In the genomic region with DNA sequence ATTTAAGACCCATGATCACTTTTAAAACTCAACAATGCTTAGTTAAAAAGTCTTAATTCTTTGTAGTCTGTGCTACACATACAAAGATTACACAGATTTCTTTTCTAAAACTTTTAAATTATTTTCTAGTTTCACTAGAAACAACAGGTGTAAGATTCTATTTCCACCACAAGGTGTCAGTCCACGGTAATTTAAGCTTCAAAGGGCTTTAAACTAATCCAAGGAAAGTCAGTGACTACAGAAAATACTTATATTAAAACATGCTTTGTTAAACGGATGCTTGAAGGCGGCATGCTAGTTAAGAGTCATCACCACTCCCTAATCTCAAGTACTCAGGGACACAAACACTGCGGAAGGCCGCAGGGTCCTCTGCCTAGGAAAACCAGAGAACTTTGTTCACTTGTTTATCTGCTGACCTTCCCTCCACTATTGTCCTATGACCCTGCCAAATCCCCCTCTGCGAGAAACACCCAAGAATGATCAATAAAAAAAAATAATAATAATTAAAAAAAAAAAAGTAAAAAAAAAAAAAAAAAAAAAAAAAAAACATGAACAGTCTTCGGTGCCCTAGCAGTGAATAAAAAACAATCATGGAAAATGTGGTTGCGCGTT, we compare ENCODE assay signal across 7 cellular contexts. TPM values are rescaled to one million over a fixed set of nuclear protein-coding genes. Genes with fewer than 3 reads are reported as not detected.
DNase-seq lines count a peak whose midpoint lies in the region; ATAC-seq and TF ChIP-seq lines count a peak whose summit lies in the region.
"Not testable (repeated sequence)": the region's sequence is repeated elsewhere in the genome, so short reads cannot be mapped to it uniquely, and the experiment has no call there.

No MANE protein-coding gene starts in this region.

- H3K36me3 Mint-ChIP-seq in osteocyte (ENCODE audit: unreplicated experiment) = not testable (repeated sequence)

- peaks cover 37% of the 10 kb centered on the region for H3K27me3 Mint-ChIP-seq in osteocyte (ENCODE audit: unreplicated experiment)

- not testable (repeated sequence) for H3K4me1 ChIP-seq in RWPE2 (ENCODE audit: insufficient read depth, poor library complexity, severe bottlenecking); right atrium auricular region

- H3K27ac Mint-ChIP-seq in osteocyte (ENCODE audit: unreplicated experiment) = not testable (repeated sequence)

- TF ChIP-seq CTCF in RWPE2 (IDR thresholded peaks at IDR 0.05; ENCODE audit: poor library complexity, severe bottlenecking) = peak; percentile 82
- TF ChIP-seq CTCF in cardiac fibroblast (IDR thresholded peaks at IDR 0.05; ENCODE audit: low read depth, low read length) = peak; percentile 25
- peak; percentile 26 to 64 for TF ChIP-seq CTCF in right atrium auricular region (IDR thresholded peaks at IDR 0.05)
- peak; percentile 66 for TF ChIP-seq CTCF in osteocyte (IDR thresholded peaks at IDR 0.05)

- not testable (repeated sequence) for H3K4me3 ChIP-seq in RWPE2 (ENCODE audit: severe bottlenecking); cardiac fibroblast (replicated peaks in 1 of 2; ENCODE audit: low read depth in 2 of 2, low read length in 2 of 2); right atrium auricular region

- H3K4me1 Mint-ChIP-seq in osteocyte (ENCODE audit: unreplicated experiment) = not testable (repeated sequence)

- not testable (repeated sequence) for H3K27ac ChIP-seq in RWPE2 (ENCODE audit: poor library complexity, severe bottlenecking); right atrium auricular region

- H3K27me3 ChIP-seq in RWPE2 (ENCODE audit: insufficient read depth, poor library complexity, severe bottlenecking); right atrium auricular region: not testable (repeated sequence)

- not testable (repeated sequence) for H3K4me3 Mint-ChIP-seq in osteocyte (ENCODE audit: unreplicated experiment)

- ATAC-seq in HG03139 (IDR thresholded peaks at IDR 0.05; ENCODE audit: unreplicated experiment) = peak; percentile 30
- not testable (repeated sequence) for ATAC-seq in RWPE2 (ENCODE audit: low read depth)

- not testable (repeated sequence) for H3K9me3 Mint-ChIP-seq in osteocyte (ENCODE audit: unreplicated experiment)

- H3K36me3 ChIP-seq in RWPE2 (ENCODE audit: low read depth); right atrium auricular region: not testable (repeated sequence)

- peak; percentile 64 for DNase-seq in EL
- DNase-seq in NCI-H2107 treated with DMSO at 0.1 percent for 48 hours (lab: John Stamatoyannopoulos, UW; ENCODE audit: unreplicated experiment) = peak; percentile 11
- not testable (repeated sequence) for DNase-seq in RWPE2 (ENCODE audit: low spot score); right atrium auricular region (ENCODE audit: low spot score); osteocyte (ENCODE audit: extremely low spot score, unreplicated experiment)
- DNase-seq in cardiac fibroblast (ENCODE audit: low read depth in 2 of 2) = peak; percentile 87 to 89

- H3K9me3 ChIP-seq in RWPE2 (ENCODE audit: severe bottlenecking); right atrium auricular region: not testable (repeated sequence)

RNA-seq across cellular contexts. Expression of gene STEAP1, which starts 1.5 kb away (rescaled TPM):
- total RNA-seq in right atrium auricular region (1 to 10 TPM; 1.8 to 8.7 TPM), osteocyte (not detected in 2 replicates)

RNA-seq across cellular contexts. Expression of gene STEAP2, which starts 58.8 kb away (rescaled TPM):
- 10 to 100 TPM; 22.2 to 26.7 TPM for total RNA-seq in right atrium auricular region
- not detected in 2 replicates for total RNA-seq in osteocyte

Comparison
In these comparisons a context has a peak if more than half of its experiments do, and no peak if none do; other contexts are left out.
1. CTCF ChIP-seq: peak in every context shown above with its lines; median percentile 82 in RWPE2; 66 in osteocyte; 45 in right atrium auricular region; 25 in cardiac fibroblast.
2. RNA of gene STEAP2, which starts 58.8 kb away (total RNA-seq): 22.2 to 26.7 TPM in right atrium auricular region; not detected in osteocyte; every median in the first group is over 10 times any median in the second.